ENCODE assay signal across 8 cellular contexts in genomic region chrX:154918060-154918483, GRCh38. TPM values are rescaled to one million over a fixed set of nuclear protein-coding genes. Genes with fewer than 3 reads are reported as not detected.
DNase-seq lines count a peak whose midpoint lies in the region; ATAC-seq and TF ChIP-seq lines count a peak whose summit lies in the region.

No MANE protein-coding gene starts in this region.

- H3K4me3 ChIP-seq in HUES48 (ENCODE audit: low read depth, low read length) = peak overlapping the region; percentile 41; the same call in 1 of the 2 replicates
- peak overlapping the region in 1 of 2 donors; percentile 9 for H3K4me3 ChIP-seq in gastroesophageal sphincter

- H3K27ac ChIP-seq in HUES48 (ENCODE audit: low read depth, low read length) = no peak overlapping the region
- H3K27ac ChIP-seq in gastroesophageal sphincter = peak overlapping the region in 2 of 4 donors; percentile 18 to 24

- H3K9me3 ChIP-seq in HUES48 (ENCODE audit: control insufficient read depth, insufficient read depth, low read length) (peaks cover 51% of the 10 kb centered on the region), gastroesophageal sphincter (no peaks in the 10 kb centered on the region)

- no peaks in the 10 kb centered on the region for H3K4me1 ChIP-seq in HUES48 (ENCODE audit: control insufficient read depth, insufficient read depth, low read length)
- H3K4me1 ChIP-seq in gastroesophageal sphincter = peaks cover 0 to 4% (median 0%) of the 10 kb centered on the region in 3 donors

- DNase-seq in activated CD4-positive, CD25-positive, alpha-beta regulatory T cell treated with anti-CD3 and anti-CD28 coated beads, Interleukin-2, amount 50 U/mL, for 72 hours = peak; percentile 29
- DNase-seq in activated CD4-positive, CD25-positive, alpha-beta regulatory T cell (lab: John Stamatoyannopoulos, UW) = no peak
- DNase-seq in NOMO-1 treated with DMSO at 0.1 percent for 48 hours (lab: John Stamatoyannopoulos, UW; ENCODE audit: unreplicated experiment) (peak; percentile 32), nucleus accumbens (lab: John Stamatoyannopoulos, UW) (peak in 42 of 56 donors; percentile 0 to 65 (median 8)), T-helper 9 cell (no peak)
- DNase-seq in activated effector memory CD4-positive, alpha-beta T cell treated with anti-CD3 and anti-CD28 coated beads, Interleukin-2, amount 50 U/mL, for 16 hours = peak; percentile 62

- no peak overlapping the region for H3K9ac ChIP-seq in HUES48 (ENCODE audit: low read depth, low read length)

- peak in 3 of 4 experiments; percentile 28 to 65 (median 42) for TF ChIP-seq CTCF in gastroesophageal sphincter (IDR thresholded peaks at IDR 0.05)

- H3K36me3 ChIP-seq in HUES48 (ENCODE audit: control insufficient read depth, insufficient read depth, low read length) (no peaks in the 10 kb centered on the region), gastroesophageal sphincter (no peaks in the 10 kb centered on the region)

- TF ChIP-seq EP300 in gastroesophageal sphincter (IDR thresholded peaks at IDR 0.05) = no peak

- TF ChIP-seq POLR2A in gastroesophageal sphincter (IDR thresholded peaks at IDR 0.05) = no peak

- 23% methylated on average over 2 of the region's 5 CpGs; no CpG with 5 or more reads in 1 of the 2 donors for WGBS in gastroesophageal sphincter (ENCODE audit: low coverage in 1 of 2), 2 donors

- H3K27me3 ChIP-seq in HUES48 (ENCODE audit: control insufficient read depth, insufficient read depth, low read length) (no peaks in the 10 kb centered on the region), gastroesophageal sphincter (no peaks in the 10 kb centered on the region)

- ATAC-seq in gastroesophageal sphincter = peak; percentile 77

RNA-seq across cellular contexts. Expression of gene F8A1, which starts 31.9 kb away (rescaled TPM):
- 10 to 100 TPM in 1 of 4 donors, 1 to 10 TPM in 2, under 1 TPM in 1; 0.27 to 13.6 (median 5.8) TPM for total RNA-seq in gastroesophageal sphincter

Comparison
In these comparisons a context has a peak if more than half of its experiments do, and no peak if none do; other contexts are left out.
1. DNase-seq: peak in activated CD4-positive, CD25-positive, alpha-beta regulatory T cell treated with anti-CD3 and anti-CD28 coated beads, Interleukin-2, amount 50 U/mL, for 72 hours (single experiment), NOMO-1 treated with DMSO at 0.1 percent for 48 hours (single experiment), activated effector memory CD4-positive, alpha-beta T cell treated with anti-CD3 and anti-CD28 coated beads, Interleukin-2, amount 50 U/mL, for 16 hours (single experiment) and nucleus accumbens (42 of 56); none in activated CD4-positive, CD25-positive, alpha-beta regulatory T cell (0 of 4) and T-helper 9 cell (single experiment).